In genomic region chr6:36131517-36132220, GRCh38 we compare ENCODE assay signal across 8 cellular contexts. TPM values are rescaled to one million over a fixed set of nuclear protein-coding genes. Genes with fewer than 3 reads are reported as not detected.
DNase-seq lines count a peak whose midpoint lies in the region; ATAC-seq and TF ChIP-seq lines count a peak whose summit lies in the region.

No MANE protein-coding gene starts in this region.

- peak overlapping the region; percentile 72 for H3K4me3 Mint-ChIP-seq in Calu3 (ENCODE audit: low read depth, unreplicated experiment)

- H3K4me3 ChIP-seq in adrenal gland = peak overlapping the region in 2 of 4 donors; percentile 20 to 55

- 0 to 5% (median 1%) methylated on average over 7 to 8 of the region's 8 CpGs for WGBS in adrenal gland, 4 donors

- H3K36me3 ChIP-seq in adrenal gland (replicated peaks in 1 of 2) = peaks cover 0 to 20% of the 10 kb centered on the region in 2 donors

- H3K27me3 Mint-ChIP-seq in Calu3 (ENCODE audit: unreplicated experiment) = no peaks in the 10 kb centered on the region

- intact Hi-C loops in Calu3 (cut with micrococcal nuclease; ENCODE audit: unreplicated experiment) = loop anchor here (2.0 kb wide), 1 partner anchor 65 kb away; the partner anchor contains the start of gene BRPF3
- intact Hi-C loops in adrenal gland (cut with DNase I) = loop anchor here (5.0 to 10.0 kb wide), 3 partner anchors 63 to 233 kb away; partner anchors contain the start of gene BRPF3 (in 2 of the 2)

- CTCF ChIA-PET in Calu3 (lab: Charles Lee) = interaction anchor here (0.7 to 1.8 kb wide), 4 partner anchors 11 to 104 kb away, joined by 3 to 6 read pairs (median 4); partner anchors contain the start of gene MAPK14

- ATAC-seq in GM19468 (IDR thresholded peaks at IDR 0.05; ENCODE audit: extremely low read depth, unreplicated experiment) = peak; percentile 73
- ATAC-seq in HG03520 (IDR thresholded peaks at IDR 0.05; ENCODE audit: unreplicated experiment) = peak; percentile 82

- H3K27ac Mint-ChIP-seq in Calu3 (ENCODE audit: unreplicated experiment) = peak overlapping the region; percentile 59

- peaks cover 36% of the 10 kb centered on the region for H3K36me3 Mint-ChIP-seq in Calu3 (ENCODE audit: insufficient read depth, unreplicated experiment)

- peaks cover 50 to 77% of the 10 kb centered on the region in 2 donors for H3K4me1 ChIP-seq in adrenal gland (replicated peaks in 1 of 2)

- no peak for TF ChIP-seq CTCF in Calu3 (IDR thresholded peaks at IDR 0.05; ENCODE audit: unreplicated experiment)
- TF ChIP-seq CTCF in adrenal gland (IDR thresholded peaks at IDR 0.05) = no peak

- no peaks in the 10 kb centered on the region for H3K27me3 ChIP-seq in adrenal gland

- TF ChIP-seq POLR2A in adrenal gland (IDR thresholded peaks at IDR 0.05) = peak in 1 of 2 donors; percentile 74

- BruUV-seq in Calu3 (replicated peaks; lab: Mats Ljungman, UMichigan) = no TSS peak

- peaks cover 39% of the 10 kb centered on the region for H3K4me1 Mint-ChIP-seq in Calu3 (ENCODE audit: low read depth, unreplicated experiment)

- DNase-seq in Calu3 (peak; percentile 62), adrenal gland (peak; percentile 89 to 96 (median 93)), iris pigment epithelial cell (ENCODE audit: low read depth) (peak; percentile 78), 8988T (no peak)
- DNase-seq in stimulated activated CD4-positive, alpha-beta T cell treated with anti-CD3 and anti-CD28 coated beads, Interleukin-1b, Interleukin-23, amount 100 ng/mL, for 4 hours (ENCODE audit: low read depth in 2 of 2) = peak; percentile 29 to 35

- H3K9me3 ChIP-seq in adrenal gland (replicated peaks in 1 of 3) = no peaks in the 10 kb centered on the region

- peak overlapping the region; percentile 74 to 97 (median 93) for H3K27ac ChIP-seq in adrenal gland

- H3K9me3 Mint-ChIP-seq in Calu3 (ENCODE audit: low read depth, unreplicated experiment) = no peaks in the 10 kb centered on the region

TF ChIP-seq in PFSK-1, 5 proteins besides CTCF, POLR2A, EP300 and RAD21:
- TF ChIP-seq TAF1 (IDR thresholded peaks at IDR 0.05; ENCODE audit: borderline replicate concordance, insufficient read depth, low read length) (peak; percentile 41; the same call in 1 of the 2 replicates), SIN3A (IDR thresholded peaks at IDR 0.05; ENCODE audit: borderline replicate concordance, insufficient read depth, low read length) (no peak; the same call in 1 of the 2 replicates), POLR2AphosphoS5 (IDR thresholded peaks at IDR 0.05; ENCODE audit: low read depth, low read length) (0 out of 2 replicates have a peak, but pooled peaks have one; percentile 27), FOXP2 (optimal IDR thresholded peaks at IDR 0.05; ENCODE audit: borderline replicate concordance, extremely low read depth, extremely low read length, insufficient read depth) (peak; percentile 49), REST (IDR thresholded peaks at IDR 0.05; ENCODE audit: insufficient read depth in 1 of 2, low read depth in 2 of 2, low read length in 2 of 2) (no peak)

RNA-seq across cellular contexts. Expression of gene MAPK13, which starts 1.4 kb away (rescaled TPM):
- total RNA-seq in Calu3 (2022) (52.3 and 59.3 TPM in 2 replicates), adrenal gland (100 to 1,000 TPM in 3 of 8 donors, 10 to 100 TPM in 5; 72.0 to 148 (median 91.2) TPM)
- polyA plus RNA-seq in PFSK-1 (2012; ENCODE audit: insufficient read length, low read depth) = 2.7 TPM
- 10 to 100 TPM; 54.8 to 56.7 (median 56.7) TPM for polyA plus RNA-seq in adrenal gland
